In genomic region chr3:196144383-196145105, GRCh38 we compare ENCODE assay signal across 1 cellular context.
TF ChIP-seq lines count a peak whose summit lies in the region.

No MANE protein-coding gene starts in this region.

TF ChIP-seq in IMR-90, 13 proteins besides CTCF, POLR2A, EP300 and RAD21:
- TF ChIP-seq MAZ (IDR thresholded peaks at IDR 0.05; ENCODE audit: borderline replicate concordance, low read depth, low read length) (no peak), FOS (IDR thresholded peaks at IDR 0.05; ENCODE audit: low read depth, low read length) (peak; percentile 42; the same call in 1 of the 2 replicates), RCOR1 (IDR thresholded peaks at IDR 0.05; ENCODE audit: insufficient replicate concordance, low read length) (peak; percentile 23), BHLHE40 (IDR thresholded peaks at IDR 0.05; ENCODE audit: low read depth, low read length) (0 out of 2 replicates have a peak, but pooled peaks have one; percentile 9), RFX5 (IDR thresholded peaks at IDR 0.05; ENCODE audit: low read depth, low read length) (no peak), NFE2L2 (IDR thresholded peaks at IDR 0.05; ENCODE audit: low read depth, low read length) (no peak), USF2 (IDR thresholded peaks at IDR 0.05; ENCODE audit: low read depth, low read length) (no peak), CEBPB (IDR thresholded peaks at IDR 0.05; ENCODE audit: low read depth, low read length) (no peak), SMC3 (IDR thresholded peaks at IDR 0.05; ENCODE audit: low read depth, low read length) (no peak), CHD1 (IDR thresholded peaks at IDR 0.05; ENCODE audit: low read depth, low read length) (no peak), MAFK (IDR thresholded peaks at IDR 0.05; ENCODE audit: low read depth, low read length) (no peak), MXI1 (IDR thresholded peaks at IDR 0.05; ENCODE audit: borderline replicate concordance, low read depth, low read length) (no peak)
- TF ChIP-seq, protein P1, sequence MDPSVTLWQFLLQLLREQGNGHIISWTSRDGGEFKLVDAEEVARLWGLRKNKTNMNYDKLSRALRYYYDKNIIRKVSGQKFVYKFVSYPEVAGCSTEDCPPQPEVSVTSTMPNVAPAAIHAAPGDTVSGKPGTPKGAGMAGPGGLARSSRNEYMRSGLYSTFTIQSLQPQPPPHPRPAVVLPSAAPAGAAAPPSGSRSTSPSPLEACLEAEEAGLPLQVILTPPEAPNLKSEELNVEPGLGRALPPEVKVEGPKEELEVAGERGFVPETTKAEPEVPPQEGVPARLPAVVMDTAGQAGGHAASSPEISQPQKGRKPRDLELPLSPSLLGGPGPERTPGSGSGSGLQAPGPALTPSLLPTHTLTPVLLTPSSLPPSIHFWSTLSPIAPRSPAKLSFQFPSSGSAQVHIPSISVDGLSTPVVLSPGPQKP (IDR thresholded peaks at IDR 0.05; ENCODE audit: borderline replicate concordance, low read depth, low read length), result no peak
TF ChIP-seq in IMR-90: peak in this region for 3.
